In the genomic region with DNA sequence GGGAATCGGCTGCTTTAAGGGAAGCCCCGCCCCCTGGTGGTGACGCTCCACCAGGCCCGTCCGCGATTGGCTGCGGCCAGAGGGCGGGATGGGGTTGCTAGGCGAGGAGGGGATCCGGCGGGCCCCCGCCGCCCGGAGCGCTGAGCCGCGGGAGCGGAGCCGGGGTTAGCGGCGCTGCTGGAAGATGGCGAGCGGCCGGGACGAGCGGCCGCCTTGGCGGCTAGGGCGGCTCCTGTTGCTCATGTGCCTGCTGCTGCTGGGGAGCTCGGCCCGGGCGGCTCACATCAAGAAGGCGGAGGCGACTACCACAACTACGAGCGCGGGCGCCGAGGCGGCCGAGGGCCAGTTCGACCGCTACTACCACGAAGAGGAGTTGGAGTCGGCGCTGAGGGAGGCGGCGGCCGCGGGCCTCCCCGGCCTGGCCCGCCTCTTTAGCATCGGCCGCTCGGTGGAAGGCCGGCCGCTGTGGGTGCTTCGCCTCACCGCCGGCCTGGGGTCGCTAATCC, we compare ENCODE assay signal across 1 cellular context.
TF ChIP-seq lines count a peak whose summit lies in the region.

A gene (plus strand): TSS at position 131 of the 506 bp plus-strand sequence. CDS start 54 bp downstream, at position 185.

TF ChIP-seq in HepG2, 621 proteins besides CTCF, POLR2A, EP300 and RAD21 (continued from another document and continues in another):
- TF ChIP-seq, protein P1, sequence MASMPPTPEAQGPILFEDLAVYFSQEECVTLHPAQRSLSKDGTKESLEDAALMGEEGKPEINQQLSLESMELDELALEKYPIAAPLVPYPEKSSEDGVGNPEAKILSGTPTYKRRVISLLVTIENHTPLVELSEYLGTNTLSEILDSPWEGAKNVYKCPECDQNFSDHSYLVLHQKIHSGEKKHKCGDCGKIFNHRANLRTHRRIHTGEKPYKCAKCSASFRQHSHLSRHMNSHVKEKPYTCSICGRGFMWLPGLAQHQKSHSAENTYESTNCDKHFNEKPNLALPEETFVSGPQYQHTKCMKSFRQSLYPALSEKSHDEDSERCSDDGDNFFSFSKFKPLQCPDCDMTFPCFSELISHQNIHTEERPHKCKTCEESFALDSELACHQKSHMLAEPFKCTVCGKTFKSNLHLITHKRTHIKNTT (CRISPR knock-in tag; IDR thresholded peaks at IDR 0.05) = no peak
- TF ChIP-seq, protein P2, sequence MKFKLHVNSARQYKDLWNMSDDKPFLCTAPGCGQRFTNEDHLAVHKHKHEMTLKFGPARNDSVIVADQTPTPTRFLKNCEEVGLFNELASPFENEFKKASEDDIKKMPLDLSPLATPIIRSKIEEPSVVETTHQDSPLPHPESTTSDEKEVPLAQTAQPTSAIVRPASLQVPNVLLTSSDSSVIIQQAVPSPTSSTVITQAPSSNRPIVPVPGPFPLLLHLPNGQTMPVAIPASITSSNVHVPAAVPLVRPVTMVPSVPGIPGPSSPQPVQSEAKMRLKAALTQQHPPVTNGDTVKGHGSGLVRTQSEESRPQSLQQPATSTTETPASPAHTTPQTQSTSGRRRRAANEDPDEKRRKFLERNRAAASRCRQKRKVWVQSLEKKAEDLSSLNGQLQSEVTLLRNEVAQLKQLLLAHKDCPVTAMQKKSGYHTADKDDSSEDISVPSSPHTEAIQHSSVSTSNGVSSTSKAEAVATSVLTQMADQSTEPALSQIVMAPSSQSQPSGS (CRISPR knock-in tag; IDR thresholded peaks at IDR 0.05) = peak; percentile 51; the same call in 1 of the 2 replicates
- TF ChIP-seq ZNF331 (CRISPR knock-in tag; IDR thresholded peaks at IDR 0.05) (0 out of 2 replicates have a peak, but pooled peaks have one; percentile 27), NFE2L2 (IDR thresholded peaks at IDR 0.05; ENCODE audit: low read length) (no peak), ZNF891 (CRISPR knock-in tag; IDR thresholded peaks at IDR 0.05) (no peak; the same call in 1 of the 2 replicates), MTF2 (CRISPR knock-in tag; IDR thresholded peaks at IDR 0.05; ENCODE audit: borderline replicate concordance) (no peak), ZFP36L1 (CRISPR knock-in tag; IDR thresholded peaks at IDR 0.05) (no peak), AKAP8 (CRISPR knock-in tag; IDR thresholded peaks at IDR 0.05) (no peak), ZNF136 (CRISPR knock-in tag; IDR thresholded peaks at IDR 0.05; ENCODE audit: low read depth) (no peak), ZMYM3 (CRISPR knock-in tag; IDR thresholded peaks at IDR 0.05) (no peak), GFI1 (CRISPR knock-in tag; IDR thresholded peaks at IDR 0.05; ENCODE audit: borderline replicate concordance) (peak; percentile 16; the same call in 1 of the 2 replicates), EHMT2 (IDR thresholded peaks at IDR 0.05; ENCODE audit: borderline replicate concordance, low read depth, low read length) (no peak), FLYWCH1 (CRISPR knock-in tag; IDR thresholded peaks at IDR 0.05) (no peak), RFXAP (CRISPR knock-in tag; IDR thresholded peaks at IDR 0.05; ENCODE audit: borderline replicate concordance) (peak; percentile 97), NFKB2 (CRISPR knock-in tag; IDR thresholded peaks at IDR 0.05; ENCODE audit: borderline replicate concordance) (no peak; the same call in 1 of the 2 replicates), POLR2G (IDR thresholded peaks at IDR 0.05; ENCODE audit: low read depth, low read length) (peak; percentile 95), ZNF343 (CRISPR knock-in tag; IDR thresholded peaks at IDR 0.05) (no peak), YEATS4 (CRISPR knock-in tag; IDR thresholded peaks at IDR 0.05; ENCODE audit: borderline replicate concordance) (peak; percentile 73; the same call in 1 of the 2 replicates), ZBTB7A (CRISPR knock-in tag; IDR thresholded peaks at IDR 0.05) (no peak), ZNF607 (CRISPR knock-in tag; IDR thresholded peaks at IDR 0.05; ENCODE audit: borderline replicate concordance) (no peak; the same call in 1 of the 2 replicates), LCORL (IDR thresholded peaks at IDR 0.05) (no peak), LCORL (CRISPR knock-in tag; IDR thresholded peaks at IDR 0.05) (no peak), ZSCAN31 (CRISPR knock-in tag; IDR thresholded peaks at IDR 0.05; ENCODE audit: low read depth) (peak; percentile 7; the same call in 1 of the 2 replicates)
- TF ChIP-seq, protein P3, sequence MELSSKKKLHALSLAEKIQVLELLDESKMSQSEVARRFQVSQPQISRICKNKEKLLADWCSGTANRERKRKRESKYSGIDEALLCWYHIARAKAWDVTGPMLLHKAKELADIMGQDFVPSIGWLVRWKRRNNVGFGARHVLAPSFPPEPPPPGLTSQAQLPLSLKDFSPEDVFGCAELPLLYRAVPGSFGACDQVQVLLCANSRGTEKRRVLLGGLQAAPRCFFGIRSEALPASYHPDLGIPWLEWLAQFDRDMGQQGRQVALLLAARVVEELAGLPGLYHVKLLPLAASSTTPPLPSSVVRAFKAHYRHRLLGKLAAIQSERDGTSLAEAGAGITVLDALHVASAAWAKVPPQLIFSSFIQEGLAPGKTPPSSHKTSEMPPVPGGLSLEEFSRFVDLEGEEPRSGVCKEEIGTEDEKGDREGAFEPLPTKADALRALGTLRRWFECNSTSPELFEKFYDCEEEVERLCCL (CRISPR knock-in tag; IDR thresholded peaks at IDR 0.05; ENCODE audit: borderline replicate concordance) = no peak; the same call in 1 of the 2 replicates
- TF ChIP-seq, protein P4, sequence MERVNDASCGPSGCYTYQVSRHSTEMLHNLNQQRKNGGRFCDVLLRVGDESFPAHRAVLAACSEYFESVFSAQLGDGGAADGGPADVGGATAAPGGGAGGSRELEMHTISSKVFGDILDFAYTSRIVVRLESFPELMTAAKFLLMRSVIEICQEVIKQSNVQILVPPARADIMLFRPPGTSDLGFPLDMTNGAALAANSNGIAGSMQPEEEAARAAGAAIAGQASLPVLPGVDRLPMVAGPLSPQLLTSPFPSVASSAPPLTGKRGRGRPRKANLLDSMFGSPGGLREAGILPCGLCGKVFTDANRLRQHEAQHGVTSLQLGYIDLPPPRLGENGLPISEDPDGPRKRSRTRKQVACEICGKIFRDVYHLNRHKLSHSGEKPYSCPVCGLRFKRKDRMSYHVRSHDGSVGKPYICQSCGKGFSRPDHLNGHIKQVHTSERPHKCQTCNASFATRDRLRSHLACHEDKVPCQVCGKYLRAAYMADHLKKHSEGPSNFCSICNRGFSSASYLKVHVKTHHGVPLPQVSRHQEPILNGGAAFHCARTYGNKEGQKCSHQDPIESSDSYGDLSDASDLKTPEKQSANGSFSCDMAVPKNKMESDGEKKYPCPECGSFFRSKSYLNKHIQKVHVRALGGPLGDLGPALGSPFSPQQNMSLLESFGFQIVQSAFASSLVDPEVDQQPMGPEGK (CRISPR knock-in tag; IDR thresholded peaks at IDR 0.05) = peak; percentile 94
- TF ChIP-seq, protein P5, sequence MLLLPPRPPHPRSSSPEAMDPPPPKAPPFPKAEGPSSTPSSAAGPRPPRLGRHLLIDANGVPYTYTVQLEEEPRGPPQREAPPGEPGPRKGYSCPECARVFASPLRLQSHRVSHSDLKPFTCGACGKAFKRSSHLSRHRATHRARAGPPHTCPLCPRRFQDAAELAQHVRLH (CRISPR knock-in tag; IDR thresholded peaks at IDR 0.05; ENCODE audit: borderline replicate concordance, low read depth) = peak; percentile 55; the same call in 1 of the 2 replicates
- TF ChIP-seq, protein P6, sequence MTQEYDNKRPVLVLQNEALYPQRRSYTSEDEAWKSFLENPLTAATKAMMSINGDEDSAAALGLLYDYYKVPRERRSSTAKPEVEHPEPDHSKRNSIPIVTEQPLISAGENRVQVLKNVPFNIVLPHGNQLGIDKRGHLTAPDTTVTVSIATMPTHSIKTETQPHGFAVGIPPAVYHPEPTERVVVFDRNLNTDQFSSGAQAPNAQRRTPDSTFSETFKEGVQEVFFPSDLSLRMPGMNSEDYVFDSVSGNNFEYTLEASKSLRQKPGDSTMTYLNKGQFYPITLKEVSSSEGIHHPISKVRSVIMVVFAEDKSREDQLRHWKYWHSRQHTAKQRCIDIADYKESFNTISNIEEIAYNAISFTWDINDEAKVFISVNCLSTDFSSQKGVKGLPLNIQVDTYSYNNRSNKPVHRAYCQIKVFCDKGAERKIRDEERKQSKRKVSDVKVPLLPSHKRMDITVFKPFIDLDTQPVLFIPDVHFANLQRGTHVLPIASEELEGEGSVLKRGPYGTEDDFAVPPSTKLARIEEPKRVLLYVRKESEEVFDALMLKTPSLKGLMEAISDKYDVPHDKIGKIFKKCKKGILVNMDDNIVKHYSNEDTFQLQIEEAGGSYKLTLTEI (CRISPR knock-in tag; conservative IDR thresholded peaks at IDR 0.05) = no peak
- TF ChIP-seq, protein P7, sequence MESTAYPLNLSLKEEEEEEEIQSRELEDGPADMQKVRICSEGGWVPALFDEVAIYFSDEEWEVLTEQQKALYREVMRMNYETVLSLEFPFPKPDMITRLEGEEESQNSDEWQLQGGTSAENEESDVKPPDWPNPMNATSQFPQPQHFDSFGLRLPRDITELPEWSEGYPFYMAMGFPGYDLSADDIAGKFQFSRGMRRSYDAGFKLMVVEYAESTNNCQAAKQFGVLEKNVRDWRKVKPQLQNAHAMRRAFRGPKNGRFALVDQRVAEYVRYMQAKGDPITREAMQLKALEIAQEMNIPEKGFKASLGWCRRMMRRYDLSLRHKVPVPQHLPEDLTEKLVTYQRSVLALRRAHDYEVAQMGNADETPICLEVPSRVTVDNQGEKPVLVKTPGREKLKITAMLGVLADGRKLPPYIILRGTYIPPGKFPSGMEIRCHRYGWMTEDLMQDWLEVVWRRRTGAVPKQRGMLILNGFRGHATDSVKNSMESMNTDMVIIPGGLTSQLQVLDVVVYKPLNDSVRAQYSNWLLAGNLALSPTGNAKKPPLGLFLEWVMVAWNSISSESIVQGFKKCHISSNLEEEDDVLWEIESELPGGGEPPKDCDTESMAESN (CRISPR knock-in tag; conservative IDR thresholded peaks at IDR 0.05) = 0 out of 2 replicates have a peak, but pooled peaks have one; percentile 22
- TF ChIP-seq, protein P8, sequence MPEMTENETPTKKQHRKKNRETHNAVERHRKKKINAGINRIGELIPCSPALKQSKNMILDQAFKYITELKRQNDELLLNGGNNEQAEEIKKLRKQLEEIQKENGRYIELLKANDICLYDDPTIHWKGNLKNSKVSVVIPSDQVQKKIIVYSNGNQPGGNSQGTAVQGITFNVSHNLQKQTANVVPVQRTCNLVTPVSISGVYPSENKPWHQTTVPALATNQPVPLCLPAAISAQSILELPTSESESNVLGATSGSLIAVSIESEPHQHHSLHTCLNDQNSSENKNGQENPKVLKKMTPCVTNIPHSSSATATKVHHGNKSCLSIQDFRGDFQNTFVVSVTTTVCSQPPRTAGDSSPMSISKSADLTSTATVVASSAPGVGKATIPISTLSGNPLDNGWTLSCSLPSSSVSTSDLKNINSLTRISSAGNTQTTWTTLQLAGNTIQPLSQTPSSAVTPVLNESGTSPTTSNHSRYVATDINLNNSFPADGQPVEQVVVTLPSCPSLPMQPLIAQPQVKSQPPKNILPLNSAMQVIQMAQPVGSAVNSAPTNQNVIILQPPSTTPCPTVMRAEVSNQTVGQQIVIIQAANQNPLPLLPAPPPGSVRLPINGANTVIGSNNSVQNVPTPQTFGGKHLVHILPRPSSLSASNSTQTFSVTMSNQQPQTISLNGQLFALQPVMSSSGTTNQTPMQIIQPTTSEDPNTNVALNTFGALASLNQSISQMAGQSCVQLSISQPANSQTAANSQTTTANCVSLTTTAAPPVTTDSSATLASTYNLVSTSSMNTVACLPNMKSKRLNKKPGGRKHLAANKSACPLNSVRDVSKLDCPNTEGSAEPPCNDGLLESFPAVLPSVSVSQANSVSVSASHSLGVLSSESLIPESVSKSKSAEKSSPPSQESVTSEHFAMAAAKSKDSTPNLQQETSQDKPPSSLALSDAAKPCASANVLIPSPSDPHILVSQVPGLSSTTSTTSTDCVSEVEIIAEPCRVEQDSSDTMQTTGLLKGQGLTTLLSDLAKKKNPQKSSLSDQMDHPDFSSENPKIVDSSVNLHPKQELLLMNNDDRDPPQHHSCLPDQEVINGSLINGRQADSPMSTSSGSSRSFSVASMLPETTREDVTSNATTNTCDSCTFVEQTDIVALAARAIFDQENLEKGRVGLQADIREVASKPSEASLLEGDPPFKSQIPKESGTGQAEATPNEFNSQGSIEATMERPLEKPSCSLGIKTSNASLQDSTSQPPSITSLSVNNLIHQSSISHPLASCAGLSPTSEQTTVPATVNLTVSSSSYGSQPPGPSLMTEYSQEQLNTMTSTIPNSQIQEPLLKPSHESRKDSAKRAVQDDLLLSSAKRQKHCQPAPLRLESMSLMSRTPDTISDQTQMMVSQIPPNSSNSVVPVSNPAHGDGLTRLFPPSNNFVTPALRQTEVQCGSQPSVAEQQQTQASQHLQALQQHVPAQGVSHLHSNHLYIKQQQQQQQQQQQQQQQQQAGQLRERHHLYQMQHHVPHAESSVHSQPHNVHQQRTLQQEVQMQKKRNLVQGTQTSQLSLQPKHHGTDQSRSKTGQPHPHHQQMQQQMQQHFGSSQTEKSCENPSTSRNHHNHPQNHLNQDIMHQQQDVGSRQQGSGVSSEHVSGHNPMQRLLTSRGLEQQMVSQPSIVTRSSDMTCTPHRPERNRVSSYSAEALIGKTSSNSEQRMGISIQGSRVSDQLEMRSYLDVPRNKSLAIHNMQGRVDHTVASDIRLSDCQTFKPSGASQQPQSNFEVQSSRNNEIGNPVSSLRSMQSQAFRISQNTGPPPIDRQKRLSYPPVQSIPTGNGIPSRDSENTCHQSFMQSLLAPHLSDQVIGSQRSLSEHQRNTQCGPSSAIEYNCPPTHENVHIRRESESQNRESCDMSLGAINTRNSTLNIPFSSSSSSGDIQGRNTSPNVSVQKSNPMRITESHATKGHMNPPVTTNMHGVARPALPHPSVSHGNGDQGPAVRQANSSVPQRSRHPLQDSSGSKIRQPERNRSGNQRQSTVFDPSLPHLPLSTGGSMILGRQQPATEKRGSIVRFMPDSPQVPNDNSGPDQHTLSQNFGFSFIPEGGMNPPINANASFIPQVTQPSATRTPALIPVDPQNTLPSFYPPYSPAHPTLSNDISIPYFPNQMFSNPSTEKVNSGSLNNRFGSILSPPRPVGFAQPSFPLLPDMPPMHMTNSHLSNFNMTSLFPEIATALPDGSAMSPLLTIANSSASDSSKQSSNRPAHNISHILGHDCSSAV (CRISPR knock-in tag; IDR thresholded peaks at IDR 0.05; ENCODE audit: borderline replicate concordance) = no peak
- TF ChIP-seq, protein P9, sequence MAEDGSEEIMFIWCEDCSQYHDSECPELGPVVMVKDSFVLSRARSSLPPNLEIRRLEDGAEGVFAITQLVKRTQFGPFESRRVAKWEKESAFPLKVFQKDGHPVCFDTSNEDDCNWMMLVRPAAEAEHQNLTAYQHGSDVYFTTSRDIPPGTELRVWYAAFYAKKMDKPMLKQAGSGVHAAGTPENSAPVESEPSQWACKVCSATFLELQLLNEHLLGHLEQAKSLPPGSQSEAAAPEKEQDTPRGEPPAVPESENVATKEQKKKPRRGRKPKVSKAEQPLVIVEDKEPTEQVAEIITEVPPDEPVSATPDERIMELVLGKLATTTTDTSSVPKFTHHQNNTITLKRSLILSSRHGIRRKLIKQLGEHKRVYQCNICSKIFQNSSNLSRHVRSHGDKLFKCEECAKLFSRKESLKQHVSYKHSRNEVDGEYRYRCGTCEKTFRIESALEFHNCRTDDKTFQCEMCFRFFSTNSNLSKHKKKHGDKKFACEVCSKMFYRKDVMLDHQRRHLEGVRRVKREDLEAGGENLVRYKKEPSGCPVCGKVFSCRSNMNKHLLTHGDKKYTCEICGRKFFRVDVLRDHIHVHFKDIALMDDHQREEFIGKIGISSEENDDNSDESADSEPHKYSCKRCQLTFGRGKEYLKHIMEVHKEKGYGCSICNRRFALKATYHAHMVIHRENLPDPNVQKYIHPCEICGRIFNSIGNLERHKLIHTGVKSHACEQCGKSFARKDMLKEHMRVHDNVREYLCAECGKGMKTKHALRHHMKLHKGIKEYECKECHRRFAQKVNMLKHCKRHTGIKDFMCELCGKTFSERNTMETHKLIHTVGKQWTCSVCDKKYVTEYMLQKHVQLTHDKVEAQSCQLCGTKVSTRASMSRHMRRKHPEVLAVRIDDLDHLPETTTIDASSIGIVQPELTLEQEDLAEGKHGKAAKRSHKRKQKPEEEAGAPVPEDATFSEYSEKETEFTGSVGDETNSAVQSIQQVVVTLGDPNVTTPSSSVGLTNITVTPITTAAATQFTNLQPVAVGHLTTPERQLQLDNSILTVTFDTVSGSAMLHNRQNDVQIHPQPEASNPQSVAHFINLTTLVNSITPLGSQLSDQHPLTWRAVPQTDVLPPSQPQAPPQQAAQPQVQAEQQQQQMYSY (CRISPR knock-in tag; IDR thresholded peaks at IDR 0.05) = peak; percentile 88
